ENCODE assay signal across 9 cellular contexts in genomic region chr1:197519741-197520334, GRCh38.
A peak's percentile ranks its signal among the peaks of the same experiment; 100 is the strongest.
DNase-seq lines count a peak whose midpoint lies in the region; ATAC-seq and TF ChIP-seq lines count a peak whose summit lies in the region.
"Had no signal": no experiment of that assay in that cellular context is flagged by ENCODE, and none has a peak within 500 bp of the region (broad histone marks: within the 10 kb centered on the region; RNA-seq: fewer than 3 reads in every experiment).

No MANE protein-coding gene starts in this region.

- peak; percentile 45 for TF ChIP-seq CTCF in CD8-positive, alpha-beta T cell (IDR thresholded peaks at IDR 0.05)
- TF ChIP-seq CTCF in GM23338 (conservative IDR thresholded peaks at IDR 0.05; ENCODE audit: low read depth in 2 of 2), result peak; percentile 49 to 72

- no peak overlapping the region for H3K27ac ChIP-seq in CD8-positive, alpha-beta T cell (ENCODE audit: low read depth, low read length)
- no peak overlapping the region for H3K27ac ChIP-seq in GM23338 (ENCODE audit: low read depth)
- H3K27ac ChIP-seq in caudate nucleus (ENCODE audit: low read depth, low read length), result no peak overlapping the region

- in situ Hi-C loops in SK-MEL-5 (cut with HindIII; ENCODE audit: low pct_unique_long_range_greater_than_20kb, low sequenced_read_pairs), result no loop called here

- intact Hi-C loops in CD8-positive, alpha-beta T cell (cut with DNase I, micrococcal nuclease), result loop anchor here (2.0 to 10.0 kb wide), 12 partner anchors 97 to 945 kb away; partner anchors contain the start of gene DENND1B (in 1 of the 2)

- H3K27me3 ChIP-seq in CD8-positive, alpha-beta T cell (ENCODE audit: insufficient read depth, low read length), result no peaks in the 10 kb centered on the region
- H3K27me3 ChIP-seq in GM23338 (ENCODE audit: insufficient read depth), result no peaks in the 10 kb centered on the region

- no peaks in the 10 kb centered on the region for H3K4me1 Mint-ChIP-seq in CD8-positive, alpha-beta T cell (ENCODE audit: low read depth)
- H3K4me1 Mint-ChIP-seq in GM23338, result peaks cover 22% of the 10 kb centered on the region

- no peaks in the 10 kb centered on the region for H3K9me3 ChIP-seq in CD8-positive, alpha-beta T cell (ENCODE audit: low read length)

- H3K27ac Mint-ChIP-seq in CD8-positive, alpha-beta T cell, result no peak overlapping the region
- no peak overlapping the region for H3K27ac Mint-ChIP-seq in GM23338
- H3K27ac Mint-ChIP-seq: activated naive CD8-positive, alpha-beta T cell had no signal

- H3K4me2 ChIP-seq in GM23338, result no peak overlapping the region

- no peaks in the 10 kb centered on the region for H3K9me2 ChIP-seq in GM23338 (ENCODE audit: insufficient read depth)

- H3K79me2 ChIP-seq in GM23338 (replicated peaks; ENCODE audit: insufficient read depth), result no peaks in the 10 kb centered on the region

- no peaks in the 10 kb centered on the region for H4K20me1 ChIP-seq in GM23338 (replicated peaks; ENCODE audit: insufficient read depth)

- CTCF ChIA-PET in CD8-positive, alpha-beta T cell (lab: Charles Lee), result interaction anchor here (1.1 to 2.8 kb wide), 4 partner anchors 349 to 945 kb away, joined by 3 to 19 read pairs (median 8); no protein-coding TSS in a partner anchor

- no peak overlapping the region for H3K4me3 ChIP-seq in CD8-positive, alpha-beta T cell (ENCODE audit: low read depth, low read length)
- H3K4me3 ChIP-seq in GM23338, result no peak overlapping the region

- peak; percentile 66 for ATAC-seq in CD8-positive, alpha-beta T cell
- ATAC-seq in GM23338, result no peak
- no peak for ATAC-seq in HG03108 (IDR thresholded peaks at IDR 0.05; ENCODE audit: unreplicated experiment)
- no peak for ATAC-seq in GM21447 (IDR thresholded peaks at IDR 0.05; ENCODE audit: unreplicated experiment)

- no peaks in the 10 kb centered on the region for H3K27me3 Mint-ChIP-seq in CD8-positive, alpha-beta T cell (ENCODE audit: low read depth)
- no peaks in the 10 kb centered on the region for H3K27me3 Mint-ChIP-seq in GM23338 (ENCODE audit: insufficient read depth, low read depth, poor library complexity)
- H3K27me3 Mint-ChIP-seq: activated naive CD8-positive, alpha-beta T cell had no signal

- H3K36me3 ChIP-seq in CD8-positive, alpha-beta T cell (ENCODE audit: insufficient read depth, low read length), result no peaks in the 10 kb centered on the region
- H3K36me3 ChIP-seq in GM23338 (ENCODE audit: insufficient read depth), result no peaks in the 10 kb centered on the region

- no peaks in the 10 kb centered on the region for H3F3A ChIP-seq in GM23338 (replicated peaks; ENCODE audit: low read depth)

- no peak overlapping the region for H3K4me3 Mint-ChIP-seq in CD8-positive, alpha-beta T cell
- no peak overlapping the region for H3K4me3 Mint-ChIP-seq in GM23338
- H3K4me3 Mint-ChIP-seq: activated naive CD8-positive, alpha-beta T cell had no signal

- H2AFZ ChIP-seq in GM23338, result no peak overlapping the region

- no peak for DNase-seq in CD8-positive, alpha-beta T cell
- peak; percentile 64 for DNase-seq in GM23338 (ENCODE audit: low spot score)
- DNase-seq in SK-MEL-5 (ENCODE audit: low read depth, low spot score), result peak; percentile 42
- peak; percentile 21 for DNase-seq in iris pigment epithelial cell (ENCODE audit: low read depth)
- DNase-seq in caudate nucleus (lab: John Stamatoyannopoulos, UW), result no peak
- DNase-seq in mucosa of gallbladder (ENCODE audit: low spot score), result no peak

- H3K4me1 ChIP-seq in CD8-positive, alpha-beta T cell (ENCODE audit: insufficient read depth, low read length), result no peaks in the 10 kb centered on the region
- peaks cover 14% of the 10 kb centered on the region; the same call in 1 of the 2 replicates for H3K4me1 ChIP-seq in GM23338 (ENCODE audit: insufficient read depth)

- POLR2A ChIA-PET in CD8-positive, alpha-beta T cell (lab: Charles Lee), result no interaction called here

- peaks cover 2% of the 10 kb centered on the region for H3K36me3 Mint-ChIP-seq in CD8-positive, alpha-beta T cell
- no peaks in the 10 kb centered on the region for H3K36me3 Mint-ChIP-seq in GM23338 (ENCODE audit: low read depth)

- H3K9me3 Mint-ChIP-seq in CD8-positive, alpha-beta T cell, result no peaks in the 10 kb centered on the region
- no peaks in the 10 kb centered on the region for H3K9me3 Mint-ChIP-seq in GM23338

TF ChIP-seq in GM23338, 12 proteins besides CTCF, POLR2A, EP300 and RAD21 (continues in another document):
- no peak for TF ChIP-seq ZNF114 (CRISPR knock-in tag; IDR thresholded peaks at IDR 0.05)
- TF ChIP-seq ZNF331 (CRISPR knock-in tag; IDR thresholded peaks at IDR 0.05; ENCODE audit: low read depth), result no peak
- TF ChIP-seq EZH2phosphoT487 (IDR thresholded peaks at IDR 0.05; ENCODE audit: unreplicated experiment), result no peak
- no peak for TF ChIP-seq REST (IDR thresholded peaks at IDR 0.05; ENCODE audit: unreplicated experiment)
- TF ChIP-seq EZH2 (IDR thresholded peaks at IDR 0.05; ENCODE audit: low read depth, unreplicated experiment), result no peak
- TF ChIP-seq, protein P1, sequence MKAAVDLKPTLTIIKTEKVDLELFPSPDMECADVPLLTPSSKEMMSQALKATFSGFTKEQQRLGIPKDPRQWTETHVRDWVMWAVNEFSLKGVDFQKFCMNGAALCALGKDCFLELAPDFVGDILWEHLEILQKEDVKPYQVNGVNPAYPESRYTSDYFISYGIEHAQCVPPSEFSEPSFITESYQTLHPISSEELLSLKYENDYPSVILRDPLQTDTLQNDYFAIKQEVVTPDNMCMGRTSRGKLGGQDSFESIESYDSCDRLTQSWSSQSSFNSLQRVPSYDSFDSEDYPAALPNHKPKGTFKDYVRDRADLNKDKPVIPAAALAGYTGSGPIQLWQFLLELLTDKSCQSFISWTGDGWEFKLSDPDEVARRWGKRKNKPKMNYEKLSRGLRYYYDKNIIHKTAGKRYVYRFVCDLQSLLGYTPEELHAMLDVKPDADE (IDR thresholded peaks at IDR 0.05), result no peak
- TF ChIP-seq NANOG (IDR thresholded peaks at IDR 0.05; ENCODE audit: borderline replicate concordance), result no peak
- TF ChIP-seq STAT1 (IDR thresholded peaks at IDR 0.05; ENCODE audit: unreplicated experiment), result no peak

Comparison
In these comparisons a context has a peak if more than half of its experiments do, and no peak if none do; other contexts are left out.
1. DNase-seq: peak in GM23338 (single experiment), SK-MEL-5 (single experiment) and iris pigment epithelial cell (single experiment); none in CD8-positive, alpha-beta T cell (0 of 7), caudate nucleus (0 of 61) and mucosa of gallbladder (single experiment).